Comparison of ENCODE assay signal across 14 cellular contexts in genomic region chr5:68260455-68260854, GRCh38. TPM values are rescaled to one million over a fixed set of nuclear protein-coding genes. Genes with fewer than 3 reads are reported as not detected.
A peak's percentile ranks its signal among the peaks of the same experiment; 100 is the strongest.
DNase-seq lines count a peak whose midpoint lies in the region; ATAC-seq and TF ChIP-seq lines count a peak whose summit lies in the region.
"Had no signal": no experiment of that assay in that cellular context is flagged by ENCODE, and none has a peak within 500 bp of the region (broad histone marks: within the 10 kb centered on the region; RNA-seq: fewer than 3 reads in every experiment).

No MANE protein-coding gene starts in this region.

- peaks cover 86% of the 10 kb centered on the region for H3K4me1 Mint-ChIP-seq in activated T-cell treated with anti-CD3 and anti-CD28 coated beads, Interleukin-2, amount 50 U/mL, for 4 hours (ENCODE audit: low read depth)
- H3K4me1 Mint-ChIP-seq in T-cell = peaks cover 79 to 89% (median 85%) of the 10 kb centered on the region in 3 donors
- peaks cover 34 to 67% of the 10 kb centered on the region in 2 donors for H3K4me1 Mint-ChIP-seq in stimulated activated naive B cell treated with anti-CD40 and anti-IgM and Interleukin-4, amounts not matched to agents 10 μg/mL and 1 μg/mL and 100 μg/mL, for 72 hours

- 77% methylated on average over 3 of the region's 3 CpGs for WGBS in esophagus muscularis mucosa

- CTCF ChIA-PET in T-cell (lab: Charles Lee) = no interaction called here

- TF ChIP-seq CTCF in esophagus muscularis mucosa (IDR thresholded peaks at IDR 0.05) = no peak

- TF ChIP-seq POLR2A in esophagus muscularis mucosa (IDR thresholded peaks at IDR 0.05; ENCODE audit: low read depth) = no peak

- H3K36me3 ChIP-seq in esophagus muscularis mucosa = no peaks in the 10 kb centered on the region
- H3K36me3 ChIP-seq: esophagus squamous epithelium had no signal

- no peaks in the 10 kb centered on the region for H3K27me3 Mint-ChIP-seq in activated T-cell treated with anti-CD3 and anti-CD28 coated beads, Interleukin-2, amount 50 U/mL, for 4 hours (ENCODE audit: low read depth)
- no peaks in the 10 kb centered on the region for H3K27me3 Mint-ChIP-seq in T-cell
- H3K27me3 Mint-ChIP-seq in stimulated activated naive B cell treated with anti-CD40 and anti-IgM and Interleukin-4, amounts not matched to agents 10 μg/mL and 1 μg/mL and 100 μg/mL, for 72 hours = no peaks in the 10 kb centered on the region

- peak; percentile 65 to 78 for ATAC-seq in activated T-cell treated with anti-CD3 and anti-CD28 coated beads, Interleukin-2, amount 50 U/mL, for 4 hours
- ATAC-seq in T-cell (replicated peaks in 1 of 4) = no peak
- no peak for ATAC-seq in stimulated activated naive B cell treated with anti-CD40 and anti-IgM and Interleukin-4, amounts not matched to agents 10 μg/mL and 1 μg/mL and 100 μg/mL, for 72 hours (replicated peaks)
- ATAC-seq: upper lobe of right lung had no signal

- no peak for DNase-seq in activated T-cell treated with anti-CD3 and anti-CD28 coated beads, Interleukin-2, amount 50 U/mL, for 4 hours
- no peak for DNase-seq in activated T-cell treated with anti-CD3 and anti-CD28 coated beads, Interleukin-2, amount 50 U/mL, for 48 hours
- DNase-seq in T-cell = no peak
- no peak for DNase-seq in esophagus muscularis mucosa (ENCODE audit: extremely low spot score)
- DNase-seq in stimulated activated naive B cell treated with anti-CD40 and anti-IgM and Interleukin-4, amounts not matched to agents 10 μg/mL and 1 μg/mL and 100 μg/mL, for 72 hours = no peak
- no peak for DNase-seq in NAMALWA (ENCODE audit: low spot score)
- no peak for DNase-seq in HuH-7 (ENCODE audit: low spot score)
- no peak for DNase-seq in AG08396 (ENCODE audit: low spot score)
- DNase-seq: ACHN; activated CD4-positive, alpha-beta T cell treated with anti-CD3 and anti-CD28 coated beads for 48 hours; esophagus squamous epithelium; NCI-H1048; NCI-H345; upper lobe of right lung had no signal

- H3K27ac ChIP-seq in esophagus muscularis mucosa (replicated peaks in 1 of 4) = peak overlapping the region; percentile 42 to 82 (median 78)
- H3K27ac ChIP-seq: upper lobe of right lung had no signal

- peak overlapping the region; percentile 93 to 95 for H3K27ac Mint-ChIP-seq in T-cell
- H3K27ac Mint-ChIP-seq in stimulated activated naive B cell treated with anti-CD40 and anti-IgM and Interleukin-4, amounts not matched to agents 10 μg/mL and 1 μg/mL and 100 μg/mL, for 72 hours = peak overlapping the region; percentile 22

- no peaks in the 10 kb centered on the region for H3K9me3 ChIP-seq in esophagus muscularis mucosa
- H3K9me3 ChIP-seq: esophagus squamous epithelium, upper lobe of right lung had no signal

- H3K4me3 Mint-ChIP-seq in activated T-cell treated with anti-CD3 and anti-CD28 coated beads, Interleukin-2, amount 50 U/mL, for 4 hours = no peak overlapping the region
- H3K4me3 Mint-ChIP-seq in T-cell = no peak overlapping the region
- no peak overlapping the region for H3K4me3 Mint-ChIP-seq in stimulated activated naive B cell treated with anti-CD40 and anti-IgM and Interleukin-4, amounts not matched to agents 10 μg/mL and 1 μg/mL and 100 μg/mL, for 72 hours

- POLR2A ChIA-PET in T-cell (lab: Charles Lee) = no interaction called here

- H3K27me3 ChIP-seq in esophagus muscularis mucosa = no peaks in the 10 kb centered on the region
- H3K27me3 ChIP-seq: esophagus squamous epithelium, upper lobe of right lung had no signal

- H3K4me1 ChIP-seq in esophagus muscularis mucosa = peaks cover 88 to 97% (median 91%) of the 10 kb centered on the region in 4 donors

- H3K36me3 Mint-ChIP-seq in activated T-cell treated with anti-CD3 and anti-CD28 coated beads, Interleukin-2, amount 50 U/mL, for 4 hours (ENCODE audit: insufficient read depth) = no peaks in the 10 kb centered on the region
- H3K36me3 Mint-ChIP-seq in T-cell = peaks cover 19% of the 10 kb centered on the region
- peaks cover 0 to 3% of the 10 kb centered on the region in 2 donors for H3K36me3 Mint-ChIP-seq in stimulated activated naive B cell treated with anti-CD40 and anti-IgM and Interleukin-4, amounts not matched to agents 10 μg/mL and 1 μg/mL and 100 μg/mL, for 72 hours

- TF ChIP-seq EP300 in esophagus muscularis mucosa (IDR thresholded peaks at IDR 0.05) = no peak

- no peaks in the 10 kb centered on the region for H3K9me3 Mint-ChIP-seq in activated T-cell treated with anti-CD3 and anti-CD28 coated beads, Interleukin-2, amount 50 U/mL, for 4 hours
- H3K9me3 Mint-ChIP-seq in T-cell = no peaks in the 10 kb centered on the region
- H3K9me3 Mint-ChIP-seq in stimulated activated naive B cell treated with anti-CD40 and anti-IgM and Interleukin-4, amounts not matched to agents 10 μg/mL and 1 μg/mL and 100 μg/mL, for 72 hours = no peaks in the 10 kb centered on the region

- H3K4me3 ChIP-seq in esophagus muscularis mucosa = no peak overlapping the region
- H3K4me3 ChIP-seq: esophagus squamous epithelium, upper lobe of right lung had no signal

- intact Hi-C loops in esophagus muscularis mucosa (cut with DNase I) = no loop called here

RNA-seq across cellular contexts. Expression of gene PIK3R1, which starts 44.9 kb away (rescaled TPM):
- total RNA-seq in activated T-cell treated with anti-CD3 and anti-CD28 coated beads, Interleukin-2, amount 50 U/mL, for 4 hours = 10 to 100 TPM; 21.1 to 23.6 (median 22.5) TPM
- total RNA-seq in T-cell (100 to 1,000 TPM in 3 of 5 donors, 10 to 100 TPM in 2; 83.7 to 370 (median 105) TPM), esophagus muscularis mucosa (100 to 1,000 TPM; 244 to 563 (median 329) TPM)

Comparison
In these comparisons a context has a peak if more than half of its experiments do, and no peak if none do; other contexts are left out.
1. ATAC-seq: peak in activated T-cell treated with anti-CD3 and anti-CD28 coated beads, Interleukin-2, amount 50 U/mL, for 4 hours (2 of 2); none in T-cell (0 of 4) and stimulated activated naive B cell treated with anti-CD40 and anti-IgM and Interleukin-4, amounts not matched to agents 10 μg/mL and 1 μg/mL and 100 μg/mL, for 72 hours (0 of 2).